In genomic region chr20:37230200-37230599, GRCh38 we compare ENCODE assay signal across 1 cellular context.
TF ChIP-seq lines count a peak whose summit lies in the region.

No MANE protein-coding gene starts in this region.

TF ChIP-seq in HEK293T, 16 proteins besides CTCF, POLR2A, EP300 and RAD21 (continued from another document):
- TF ChIP-seq, protein P1, sequence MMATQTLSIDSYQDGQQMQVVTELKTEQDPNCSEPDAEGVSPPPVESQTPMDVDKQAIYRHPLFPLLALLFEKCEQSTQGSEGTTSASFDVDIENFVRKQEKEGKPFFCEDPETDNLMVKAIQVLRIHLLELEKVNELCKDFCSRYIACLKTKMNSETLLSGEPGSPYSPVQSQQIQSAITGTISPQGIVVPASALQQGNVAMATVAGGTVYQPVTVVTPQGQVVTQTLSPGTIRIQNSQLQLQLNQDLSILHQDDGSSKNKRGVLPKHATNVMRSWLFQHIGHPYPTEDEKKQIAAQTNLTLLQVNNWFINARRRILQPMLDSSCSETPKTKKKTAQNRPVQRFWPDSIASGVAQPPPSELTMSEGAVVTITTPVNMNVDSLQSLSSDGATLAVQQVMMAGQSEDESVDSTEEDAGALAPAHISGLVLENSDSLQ (IDR thresholded peaks at IDR 0.05), result no peak
- no peak for TF ChIP-seq SP1 (IDR thresholded peaks at IDR 0.05)
- no peak for TF ChIP-seq ELF4 (IDR thresholded peaks at IDR 0.05)
- TF ChIP-seq BHLHE40 (IDR thresholded peaks at IDR 0.05; ENCODE audit: borderline replicate concordance), result no peak
- TF ChIP-seq TARDBP (IDR thresholded peaks at IDR 0.05), result no peak
- TF ChIP-seq L3MBTL2 (conservative IDR thresholded peaks at IDR 0.05), result no peak
- no peak for TF ChIP-seq ARNT (IDR thresholded peaks at IDR 0.05)
- no peak for TF ChIP-seq SUZ12 (IDR thresholded peaks at IDR 0.05)
- TF ChIP-seq CTBP1 (IDR thresholded peaks at IDR 0.05; ENCODE audit: borderline replicate concordance), result no peak
- no peak for TF ChIP-seq FOXA1 (IDR thresholded peaks at IDR 0.05)
- no peak for TF ChIP-seq FOXM1 (IDR thresholded peaks at IDR 0.05; ENCODE audit: borderline replicate concordance)
- no peak for TF ChIP-seq LEF1 (IDR thresholded peaks at IDR 0.05; ENCODE audit: borderline replicate concordance)
